In the genomic region with DNA sequence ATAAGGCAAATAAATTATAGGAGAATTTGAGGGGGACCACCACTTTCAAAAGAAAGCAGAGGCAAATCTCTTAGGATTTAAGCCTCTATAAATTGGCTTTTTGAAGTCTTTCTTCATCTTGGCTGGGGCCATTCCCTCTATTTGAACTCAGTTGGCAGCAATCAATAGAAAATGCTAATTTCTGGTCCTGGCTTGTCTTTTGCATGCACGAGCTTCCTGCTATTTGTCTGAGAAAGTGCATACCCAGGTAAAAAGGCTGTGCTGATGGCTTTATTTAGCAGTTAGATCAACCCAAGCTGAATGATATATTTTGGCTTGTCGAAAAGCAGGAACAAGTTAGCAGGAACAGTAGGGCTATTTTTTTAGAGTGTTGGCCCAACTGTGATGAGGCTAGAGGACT, we compare ENCODE assay signal across 28 cellular contexts.
"Had no signal": no experiment of that assay in that cellular context is flagged by ENCODE, and none has a peak within 500 bp of the region (broad histone marks: within the 10 kb centered on the region; RNA-seq: fewer than 3 reads in every experiment).

No MANE protein-coding gene starts in this region.

- H3K27ac ChIP-seq: SJCRH30, SK-N-MC, WERI-Rb-1 had no signal

- H3K27me3 ChIP-seq: SJCRH30 had no signal

- H3K4me1 ChIP-seq: SJCRH30 had no signal

- H3K4me3 ChIP-seq: SJCRH30, SK-N-MC had no signal

- ATAC-seq: activated CD8-positive, alpha-beta T cell treated with anti-CD3 and anti-CD28 coated beads, Interleukin-2, amount 10 ng/mL, durations not matched to agents 7 days and 5 days; Panc1 had no signal

- FAIRE-seq: bronchial epithelial cell had no signal

- H3K9me3 ChIP-seq: SJCRH30 had no signal

- DNase-seq: activated CD4-positive, alpha-beta T cell treated with anti-CD3 and anti-CD28 coated beads, Interleukin-2, amount 10 ng/mL, durations not matched to agents 24 days and 14 days; activated CD4-positive, alpha-beta T cell treated with anti-CD3 and anti-CD28 coated beads, Interleukin-2, amount 50 U/mL, for 4 hours; activated CD8-positive, alpha-beta T cell treated with anti-CD3 and anti-CD28 coated beads, Interleukin-2, amount 10 ng/mL, durations not matched to agents 7 days and 5 days; activated gamma-delta T cell; activated naive CD4-positive, alpha-beta T cell treated with Interleukin-2 at 50 U/mL for 16 hours; activated naive CD8-positive, alpha-beta T cell treated with anti-CD3 and anti-CD28 coated beads, Interleukin-2, amount 10 ng/mL, durations not matched to agents 7 days and 5 days; activated T-cell treated with anti-CD3 and anti-CD28 coated beads, Interleukin-2, amount 50 U/mL, for 24 hours; amygdala; caudate nucleus; cerebellar nuclear complex; NCI-H1092 treated with DMSO at 0.1 percent for 48 hours; NCI-H1417; NCI-H146; NCI-H187; NCI-H2029 treated with DMSO at 0.1 percent for 48 hours; NCI-H2107; NCI-H2171; NCI-H446; NCI-H510A treated with DMSO at 0.1 percent for 48 hours; NCI-H526 treated with DMSO at 0.1 percent for 48 hours; NCI-H774; SHP77; SJCRH30; T1000; WERI-Rb-1 had no signal

- H3K36me3 ChIP-seq: SJCRH30, WERI-Rb-1 had no signal
